ENCODE assay signal across 8 cellular contexts in genomic region chr12:93569301-93569655, GRCh38. TPM values are rescaled to one million over a fixed set of nuclear protein-coding genes. Genes with fewer than 3 reads are reported as not detected.
DNase-seq lines count a peak whose midpoint lies in the region; ATAC-seq and TF ChIP-seq lines count a peak whose summit lies in the region.

No MANE protein-coding gene starts in this region.

- H3K36me3 Mint-ChIP-seq in IgD-negative memory B cell: peaks cover 1% of the 10 kb centered on the region
- H3K36me3 Mint-ChIP-seq in naive thymus-derived CD8-positive, alpha-beta T cell: peaks cover 0 to 10% (median 6%) of the 10 kb centered on the region in 3 donors

- CTCF ChIA-PET in mammary epithelial cell (lab: Charles Lee; ENCODE audit: low non-redundant PET): interaction anchor here (0.5 to 0.7 kb wide), 4 partner anchors 9 to 578 kb away, joined by 4 to 9 read pairs (median 4); no protein-coding TSS in a partner anchor

- H3K4me3 Mint-ChIP-seq in IgD-negative memory B cell: peak overlapping the region; percentile 89 to 97 (median 94)
- H3K4me3 Mint-ChIP-seq in naive thymus-derived CD8-positive, alpha-beta T cell: peak overlapping the region; percentile 89 to 93 (median 90)

- H2AFZ ChIP-seq in mammary epithelial cell (ENCODE audit: low read depth, low read length): peak overlapping the region; percentile 41

- no peak overlapping the region for H3K9ac ChIP-seq in BLaER1
- H3K9ac ChIP-seq in mammary epithelial cell (ENCODE audit: insufficient read depth, low read length): no peak overlapping the region

- peak overlapping the region in 1 of 3 donors; percentile 38 for H3K27ac Mint-ChIP-seq in IgD-negative memory B cell
- H3K27ac Mint-ChIP-seq in naive thymus-derived CD8-positive, alpha-beta T cell: peak overlapping the region in 8 of 10 donors; percentile 72 to 94 (median 90)

- H3K9me3 ChIP-seq in BLaER1: no peaks in the 10 kb centered on the region
- no peaks in the 10 kb centered on the region for H3K9me3 ChIP-seq in mammary epithelial cell (replicated peaks; ENCODE audit: insufficient read depth, low read length)

- H3K36me3 ChIP-seq in BLaER1 (no peaks in the 10 kb centered on the region), mammary epithelial cell (ENCODE audit: insufficient read depth, low read length) (no peaks in the 10 kb centered on the region)

- in situ Hi-C loops in mammary epithelial cell (cut with MboI; ENCODE audit: low sequenced_read_pairs in 2 of 2): loop anchor here in 1 of 2 donors (10.0 kb wide), 1 partner anchor 196 kb away; no protein-coding TSS in a partner anchor

- POLR2A ChIA-PET in naive thymus-derived CD8-positive, alpha-beta T cell (lab: Charles Lee): interaction anchor here (0.6 to 1.3 kb wide), 7 partner anchors 12 to 555 kb away, joined by 3 to 17 read pairs (median 4); partner anchors contain the start of gene CRADD

- peaks cover 5% of the 10 kb centered on the region for H3K79me2 ChIP-seq in mammary epithelial cell (ENCODE audit: insufficient read depth, low read length)

- H3K27me3 ChIP-seq in BLaER1 (peaks cover 77% of the 10 kb centered on the region), mammary epithelial cell (ENCODE audit: insufficient read depth, low read length) (no peaks in the 10 kb centered on the region)

- H3K4me3 ChIP-seq in BLaER1 (no peak overlapping the region), mammary epithelial cell (replicated peaks in 1 of 3; ENCODE audit: insufficient read depth in 1 of 3, low read depth in 2 of 3, low read length in 3 of 3) (peak overlapping the region; percentile 1 to 97 (median 25))

- H4K20me1 ChIP-seq in BLaER1: peaks cover 44% of the 10 kb centered on the region
- no peaks in the 10 kb centered on the region for H4K20me1 ChIP-seq in mammary epithelial cell (ENCODE audit: insufficient read depth, low read length)

- dilution Hi-C loops in mammary epithelial cell (cut with HindIII; ENCODE audit: low sequenced_read_pairs): no loop called here

- H3K9me3 Mint-ChIP-seq in IgD-negative memory B cell: no peaks in the 10 kb centered on the region
- no peaks in the 10 kb centered on the region for H3K9me3 Mint-ChIP-seq in naive thymus-derived CD8-positive, alpha-beta T cell

- no peak for TF ChIP-seq CTCF in mammary epithelial cell (conservative IDR thresholded peaks at IDR 0.05 in 1 of 2, IDR thresholded peaks at IDR 0.05 in 1 of 2; ENCODE audit: extremely low read depth in 1 of 2, insufficient read depth in 1 of 2, low read depth in 1 of 2, low read length in 2 of 2)

- H3K4me1 Mint-ChIP-seq in IgD-negative memory B cell: peaks cover 4 to 21% (median 15%) of the 10 kb centered on the region in 3 donors
- peaks cover 17 to 29% (median 24%) of the 10 kb centered on the region in 4 donors for H3K4me1 Mint-ChIP-seq in naive thymus-derived CD8-positive, alpha-beta T cell

- BruUV-seq in mammary epithelial cell (replicated peaks; lab: Mats Ljungman, UMichigan): no TSS peak

- no peak for DNase-seq in mammary epithelial cell
- no peak for DNase-seq in naive thymus-derived CD8-positive, alpha-beta T cell
- DNase-seq in NCI-H446 treated with DMSO at 0.1 percent for 48 hours (lab: John Stamatoyannopoulos, UW): no peak
- no peak for DNase-seq in DMS114 treated with DMSO at 0.1 percent for 48 hours (lab: John Stamatoyannopoulos, UW; ENCODE audit: unreplicated experiment)

- H3K27ac ChIP-seq in BLaER1 (no peak overlapping the region), mammary epithelial cell (ENCODE audit: insufficient read depth, low read depth, low read length) (no peak overlapping the region)

- WGBS in mammary epithelial cell (ENCODE audit: low coverage, missing lambda C conversion rate): 13% methylated on average over 6 of the region's 6 CpGs

- H3K4me1 ChIP-seq in BLaER1: peaks cover 39% of the 10 kb centered on the region
- peaks cover 13% of the 10 kb centered on the region for H3K4me1 ChIP-seq in mammary epithelial cell (ENCODE audit: insufficient read depth, low read length)

- H3K27me3 Mint-ChIP-seq in IgD-negative memory B cell: peaks cover 17% of the 10 kb centered on the region
- H3K27me3 Mint-ChIP-seq in naive thymus-derived CD8-positive, alpha-beta T cell: peaks cover 0 to 9% (median 0%) of the 10 kb centered on the region in 5 donors

- H3K4me2 ChIP-seq in BLaER1 (peak overlapping the region; percentile 100), mammary epithelial cell (ENCODE audit: insufficient read depth, low read depth, low read length) (peak overlapping the region; percentile 98)

- peak; percentile 3 to 17 for ATAC-seq in naive thymus-derived CD8-positive, alpha-beta T cell
- ATAC-seq in HG03095 (IDR thresholded peaks at IDR 0.05; ENCODE audit: unreplicated experiment) (no peak), GM19452 (IDR thresholded peaks at IDR 0.05; ENCODE audit: unreplicated experiment) (no peak)

- intact Hi-C loops in mammary epithelial cell (cut with micrococcal nuclease): loop anchor here (1.0 kb wide), 6 partner anchors 173 to 532 kb away; no protein-coding TSS in a partner anchor

RNA-seq across cellular contexts. Expression of gene SOCS2, which starts 3.2 kb away (rescaled TPM):
- polyA plus RNA-seq in IgD-negative memory B cell (0.51 TPM), mammary epithelial cell (8.9 TPM)
- 10 to 100 TPM; 19.4 to 27.0 TPM for total RNA-seq in mammary epithelial cell
- polyA minus RNA-seq in mammary epithelial cell: 1.4 TPM
- 1 to 10 TPM; 1.9 to 2.9 TPM for total RNA-seq in naive thymus-derived CD8-positive, alpha-beta T cell
- 10 to 100 TPM; 11.1 to 18.3 (median 16.0) TPM for polyA plus RNA-seq in naive thymus-derived CD8-positive, alpha-beta T cell

Comparison
In these comparisons a context has a peak if more than half of its experiments do, and no peak if none do; other contexts are left out.
1. ATAC-seq: peak in naive thymus-derived CD8-positive, alpha-beta T cell (2 of 2); none in HG03095 (single experiment) and GM19452 (single experiment).